ENCODE assay signal across 7 cellular contexts in the genomic region with DNA sequence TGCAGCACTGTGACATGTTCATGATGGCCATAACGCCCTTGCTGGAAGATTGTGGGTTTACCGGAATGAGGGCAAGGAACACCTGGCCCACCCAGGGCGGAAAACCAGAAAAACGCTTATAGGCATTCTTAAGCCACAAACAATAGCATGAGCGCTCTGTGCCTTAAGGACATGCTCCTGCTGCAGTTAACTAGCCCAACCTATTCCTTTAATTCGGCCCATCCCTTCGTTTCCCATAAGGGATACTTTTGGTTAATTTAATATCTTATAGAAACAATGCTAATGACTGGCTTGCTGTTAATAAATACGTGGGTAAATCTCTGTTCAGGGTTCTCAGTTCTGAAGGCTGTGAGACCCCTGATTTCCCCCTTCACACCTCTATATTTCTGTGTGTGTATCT. TPM values are rescaled to one million over a fixed set of nuclear protein-coding genes. Genes with fewer than 3 reads are reported as not detected.
DNase-seq lines count a peak whose midpoint lies in the region; ATAC-seq and TF ChIP-seq lines count a peak whose summit lies in the region.
"Not testable (repeated sequence)": the region's sequence is repeated elsewhere in the genome, so short reads cannot be mapped to it uniquely, and the experiment has no call there.

No MANE protein-coding gene starts in this region.

- not testable (repeated sequence) for H3K9me3 ChIP-seq in CD4-positive, CD25-positive, alpha-beta regulatory T cell (ENCODE audit: control insufficient read depth in 2 of 2, low read length in 2 of 2); CD8-positive, alpha-beta memory T cell (ENCODE audit: low read length); naive thymus-derived CD4-positive, alpha-beta T cell (ENCODE audit: control insufficient read depth in 2 of 3, low read length in 3 of 3); neural progenitor cell (ENCODE audit: low read depth)

- peak overlapping the region in 3 of 4 donors; percentile 50 to 81 (median 68) for H3K4me3 Mint-ChIP-seq in CD4-positive, CD25-positive, alpha-beta regulatory T cell
- H3K4me3 Mint-ChIP-seq in CD8-positive, alpha-beta memory T cell: peak overlapping the region in 3 of 7 donors; percentile 19 to 57 (median 52)
- peak overlapping the region; percentile 7 for H3K4me3 Mint-ChIP-seq in activated B cell treated with CpG ODN at 0.5 μM for 24 hours
- H3K4me3 Mint-ChIP-seq in activated naive CD4-positive, alpha-beta T cell treated with anti-CD3 and anti-CD28 coated beads, Interleukin-2, amount 50 U/mL, for 24 hours: not testable (repeated sequence)
- peak overlapping the region in 2 of 5 donors; percentile 17 to 47 for H3K4me3 Mint-ChIP-seq in immature natural killer cell
- peak overlapping the region in 3 of 10 donors; percentile 16 to 99 (median 21) for H3K4me3 Mint-ChIP-seq in naive thymus-derived CD4-positive, alpha-beta T cell
- H3K4me3 Mint-ChIP-seq in neural progenitor cell: peak overlapping the region; percentile 29

- not testable (repeated sequence) for H3K27me3 ChIP-seq in CD4-positive, CD25-positive, alpha-beta regulatory T cell (ENCODE audit: control insufficient read depth, insufficient read depth, low read length); CD8-positive, alpha-beta memory T cell (ENCODE audit: insufficient read depth, low read length, poor library complexity, severe bottlenecking); naive thymus-derived CD4-positive, alpha-beta T cell (ENCODE audit: control insufficient read depth in 2 of 2, insufficient read depth in 2 of 2, low read length in 2 of 2); neural progenitor cell

- H4K20me1 ChIP-seq in neural progenitor cell (ENCODE audit: low read depth): peaks cover 27% of the 10 kb centered on the region

- ATAC-seq in CD4-positive, CD25-positive, alpha-beta regulatory T cell (ENCODE audit: low read depth in 2 of 2); activated B cell treated with CpG ODN at 0.5 μM for 24 hours (ENCODE audit: low read depth); naive thymus-derived CD4-positive, alpha-beta T cell: not testable (repeated sequence)

- not testable (repeated sequence) for H3F3A ChIP-seq in neural progenitor cell (ENCODE audit: low read depth)

- DNase-seq in CD4-positive, CD25-positive, alpha-beta regulatory T cell; CD8-positive, alpha-beta memory T cell; activated B cell treated with CpG ODN at 0.5 μM for 24 hours; immature natural killer cell; naive thymus-derived CD4-positive, alpha-beta T cell; neural progenitor cell (ENCODE audit: low spot score): not testable (repeated sequence)

- not testable (repeated sequence) for H3K27ac ChIP-seq in CD4-positive, CD25-positive, alpha-beta regulatory T cell (ENCODE audit: insufficient read depth, low read length, poor library complexity, severe bottlenecking); CD8-positive, alpha-beta memory T cell (ENCODE audit: low read depth, low read length); naive thymus-derived CD4-positive, alpha-beta T cell (ENCODE audit: low read depth, low read length); neural progenitor cell

- peaks cover 9 to 38% (median 29%) of the 10 kb centered on the region in 4 donors for H3K4me1 Mint-ChIP-seq in CD4-positive, CD25-positive, alpha-beta regulatory T cell
- peaks cover 36 to 42% (median 38%) of the 10 kb centered on the region in 3 donors for H3K4me1 Mint-ChIP-seq in CD8-positive, alpha-beta memory T cell
- H3K4me1 Mint-ChIP-seq in activated B cell treated with CpG ODN at 0.5 μM for 24 hours (peaks cover 35% of the 10 kb centered on the region), immature natural killer cell (peaks cover 35 to 37% of the 10 kb centered on the region in 2 donors), neural progenitor cell (peaks cover 21% of the 10 kb centered on the region)
- peaks cover 31% of the 10 kb centered on the region for H3K4me1 Mint-ChIP-seq in activated naive CD4-positive, alpha-beta T cell treated with anti-CD3 and anti-CD28 coated beads, Interleukin-2, amount 50 U/mL, for 24 hours
- H3K4me1 Mint-ChIP-seq in naive thymus-derived CD4-positive, alpha-beta T cell: peaks cover 28 to 49% (median 38%) of the 10 kb centered on the region in 7 donors

- peaks cover 29% of the 10 kb centered on the region for H3K4me1 ChIP-seq in CD4-positive, CD25-positive, alpha-beta regulatory T cell (ENCODE audit: control insufficient read depth, insufficient read depth, low read length, poor library complexity, severe bottlenecking)
- peaks cover 18% of the 10 kb centered on the region for H3K4me1 ChIP-seq in CD8-positive, alpha-beta memory T cell (ENCODE audit: insufficient read depth, low read length)
- H3K4me1 ChIP-seq in naive thymus-derived CD4-positive, alpha-beta T cell (ENCODE audit: control insufficient read depth in 2 of 2, insufficient read depth in 2 of 2, low read length in 2 of 2): peaks cover 8 to 16% of the 10 kb centered on the region in 2 donors
- H3K4me1 ChIP-seq in neural progenitor cell: not testable (repeated sequence)

- H3K9ac ChIP-seq in neural progenitor cell: not testable (repeated sequence)

- not testable (repeated sequence) for H3K36me3 Mint-ChIP-seq in CD4-positive, CD25-positive, alpha-beta regulatory T cell; CD8-positive, alpha-beta memory T cell; activated B cell treated with CpG ODN at 0.5 μM for 24 hours (ENCODE audit: low read depth); activated naive CD4-positive, alpha-beta T cell treated with anti-CD3 and anti-CD28 coated beads, Interleukin-2, amount 50 U/mL, for 24 hours; immature natural killer cell; naive thymus-derived CD4-positive, alpha-beta T cell; neural progenitor cell

- CTCF ChIA-PET in CD8-positive, alpha-beta memory T cell (lab: Charles Lee); activated B cell treated with CpG ODN at 0.5 μM for 24 hours (lab: Charles Lee); naive thymus-derived CD4-positive, alpha-beta T cell (lab: Charles Lee): not testable (repeated sequence)

- H3K36me3 ChIP-seq in CD4-positive, CD25-positive, alpha-beta regulatory T cell (ENCODE audit: control insufficient read depth, insufficient read depth, low read length); CD8-positive, alpha-beta memory T cell (ENCODE audit: insufficient read depth, low read length); naive thymus-derived CD4-positive, alpha-beta T cell (ENCODE audit: control insufficient read depth in 2 of 3, insufficient read depth in 3 of 3, low read length in 3 of 3); neural progenitor cell: not testable (repeated sequence)

- peak overlapping the region in 2 of 3 donors; percentile 74 to 98 for H3K27ac Mint-ChIP-seq in CD4-positive, CD25-positive, alpha-beta regulatory T cell
- H3K27ac Mint-ChIP-seq in CD8-positive, alpha-beta memory T cell: peak overlapping the region in 7 of 8 donors; percentile 24 to 83 (median 73)
- H3K27ac Mint-ChIP-seq in activated B cell treated with CpG ODN at 0.5 μM for 24 hours: peak overlapping the region; percentile 50
- H3K27ac Mint-ChIP-seq in activated naive CD4-positive, alpha-beta T cell treated with anti-CD3 and anti-CD28 coated beads, Interleukin-2, amount 50 U/mL, for 24 hours: peak overlapping the region; percentile 93
- peak overlapping the region in 5 of 6 donors; percentile 46 to 95 (median 59) for H3K27ac Mint-ChIP-seq in immature natural killer cell
- H3K27ac Mint-ChIP-seq in naive thymus-derived CD4-positive, alpha-beta T cell: peak overlapping the region in 7 of 9 donors; percentile 52 to 98 (median 92)
- H3K27ac Mint-ChIP-seq in neural progenitor cell: not testable (repeated sequence)

- H3K27me3 Mint-ChIP-seq in CD4-positive, CD25-positive, alpha-beta regulatory T cell; CD8-positive, alpha-beta memory T cell; activated B cell treated with CpG ODN at 0.5 μM for 24 hours; activated naive CD4-positive, alpha-beta T cell treated with anti-CD3 and anti-CD28 coated beads, Interleukin-2, amount 50 U/mL, for 24 hours; immature natural killer cell (ENCODE audit: low read depth in 3 of 3); naive thymus-derived CD4-positive, alpha-beta T cell; neural progenitor cell (ENCODE audit: insufficient read depth, low read depth): not testable (repeated sequence)

- H2AFZ ChIP-seq in neural progenitor cell (replicated peaks): not testable (repeated sequence)

- H3K4me3 ChIP-seq in CD4-positive, CD25-positive, alpha-beta regulatory T cell (ENCODE audit: low read depth, low read length); CD8-positive, alpha-beta memory T cell (ENCODE audit: low read length); naive thymus-derived CD4-positive, alpha-beta T cell (ENCODE audit: low read length); neural progenitor cell: not testable (repeated sequence)

- H3K79me2 ChIP-seq in neural progenitor cell (ENCODE audit: low read depth): peaks cover 40% of the 10 kb centered on the region

- not testable (repeated sequence) for H3K4me2 ChIP-seq in neural progenitor cell

- intact Hi-C loops in activated B cell treated with CpG ODN at 0.5 μM for 24 hours (cut with micrococcal nuclease): loop anchor here (10.0 kb wide), 1 partner anchor 401 kb away; the partner anchor contains the start of genes SBDS and TYW1
- intact Hi-C loops in naive thymus-derived CD4-positive, alpha-beta T cell (cut with micrococcal nuclease): loop anchor here in 1 of 2 donors (10.0 kb wide), 2 partner anchors 401 to 711 kb away; partner anchors contain the start of genes SBDS and TYW1

- POLR2A ChIA-PET in CD8-positive, alpha-beta memory T cell (lab: Charles Lee): interaction anchor here (1.1 kb wide), 1 partner anchor 327 kb away, joined by 3 read pairs; the partner anchor contains the start of gene TMEM248
- POLR2A ChIA-PET in activated B cell treated with CpG ODN at 0.5 μM for 24 hours (lab: Charles Lee): not testable (repeated sequence)
- POLR2A ChIA-PET in naive thymus-derived CD4-positive, alpha-beta T cell (lab: Charles Lee): interaction anchor here (0.9 kb wide), 1 partner anchor 34 kb away, joined by 3 read pairs; no protein-coding TSS in a partner anchor

- TF ChIP-seq CTCF in activated B cell treated with CpG ODN at 0.5 μM for 24 hours (IDR thresholded peaks at IDR 0.05); neural progenitor cell (IDR thresholded peaks at IDR 0.05): not testable (repeated sequence)

- not testable (repeated sequence) for H3K9me3 Mint-ChIP-seq in CD4-positive, CD25-positive, alpha-beta regulatory T cell; CD8-positive, alpha-beta memory T cell; activated B cell treated with CpG ODN at 0.5 μM for 24 hours; activated naive CD4-positive, alpha-beta T cell treated with anti-CD3 and anti-CD28 coated beads, Interleukin-2, amount 50 U/mL, for 24 hours; immature natural killer cell; naive thymus-derived CD4-positive, alpha-beta T cell; neural progenitor cell

RNA-seq across cellular contexts. Expression of gene KCTD7, which starts 34.6 kb away (rescaled TPM):
- total RNA-seq in CD4-positive, CD25-positive, alpha-beta regulatory T cell: 36.0 TPM
- polyA plus RNA-seq in CD4-positive, CD25-positive, alpha-beta regulatory T cell: 10 to 100 TPM; 13.9 to 17.5 (median 16.4) TPM
- total RNA-seq in CD8-positive, alpha-beta memory T cell: 10 to 100 TPM; 11.6 to 12.5 TPM
- polyA plus RNA-seq in CD8-positive, alpha-beta memory T cell: 17.1 TPM
- total RNA-seq in activated B cell treated with CpG ODN at 0.5 μM for 24 hours: 12.8 and 13.2 TPM in 2 replicates
- polyA plus RNA-seq in immature natural killer cell: 10 to 100 TPM in 1 of 3 donors, 1 to 10 TPM in 2; 4.4 to 20.7 (median 7.5) TPM
- 10 to 100 TPM; 22.9 to 43.6 (median 33.8) TPM for total RNA-seq in naive thymus-derived CD4-positive, alpha-beta T cell
- polyA plus RNA-seq in naive thymus-derived CD4-positive, alpha-beta T cell: 10 to 100 TPM; 10.4 to 14.4 TPM
- total RNA-seq in neural progenitor cell (ENCODE audit: low replicate concordance): 9.2 and 18.8 TPM in 2 replicates
